ENCODE assay signal across 1 cellular context in the genomic region with DNA sequence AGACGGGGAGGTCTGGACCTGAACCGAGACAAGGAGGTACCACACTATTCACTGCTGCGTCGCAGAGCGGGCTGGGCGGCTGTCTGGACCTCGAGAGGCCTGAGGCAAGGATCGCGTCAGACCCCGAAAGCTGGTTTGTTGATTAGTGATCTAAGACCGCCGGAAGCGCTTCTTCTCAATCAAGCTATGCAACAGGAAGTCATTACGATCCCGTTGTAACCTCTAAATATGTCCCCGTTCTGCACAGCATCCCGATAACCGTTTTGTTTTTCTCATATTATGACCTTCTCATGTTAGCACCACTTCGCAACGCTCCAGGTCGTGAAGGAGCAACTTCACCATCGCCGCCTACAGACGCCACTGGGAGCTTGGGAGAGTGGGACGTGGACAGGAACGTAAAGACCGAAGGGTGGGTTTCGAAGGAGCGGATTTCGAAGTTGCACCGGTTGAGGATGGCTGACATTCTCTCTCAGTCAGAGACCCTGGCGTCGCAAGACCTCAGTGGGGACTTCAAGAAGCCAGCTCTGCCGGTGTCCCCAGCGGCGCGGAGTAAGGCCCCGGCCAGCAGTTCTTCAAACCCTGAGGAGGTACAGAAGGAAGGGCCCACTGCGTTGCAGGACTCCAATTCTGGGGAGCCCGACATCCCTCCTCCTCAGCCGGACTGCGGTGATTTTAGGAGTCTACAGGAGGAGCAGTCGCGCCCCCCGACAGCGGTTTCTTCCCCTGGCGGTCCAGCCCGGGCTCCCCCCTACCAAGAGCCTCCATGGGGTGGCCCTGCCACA.
TF ChIP-seq lines count a peak whose summit lies in the region.

A gene with protein sequence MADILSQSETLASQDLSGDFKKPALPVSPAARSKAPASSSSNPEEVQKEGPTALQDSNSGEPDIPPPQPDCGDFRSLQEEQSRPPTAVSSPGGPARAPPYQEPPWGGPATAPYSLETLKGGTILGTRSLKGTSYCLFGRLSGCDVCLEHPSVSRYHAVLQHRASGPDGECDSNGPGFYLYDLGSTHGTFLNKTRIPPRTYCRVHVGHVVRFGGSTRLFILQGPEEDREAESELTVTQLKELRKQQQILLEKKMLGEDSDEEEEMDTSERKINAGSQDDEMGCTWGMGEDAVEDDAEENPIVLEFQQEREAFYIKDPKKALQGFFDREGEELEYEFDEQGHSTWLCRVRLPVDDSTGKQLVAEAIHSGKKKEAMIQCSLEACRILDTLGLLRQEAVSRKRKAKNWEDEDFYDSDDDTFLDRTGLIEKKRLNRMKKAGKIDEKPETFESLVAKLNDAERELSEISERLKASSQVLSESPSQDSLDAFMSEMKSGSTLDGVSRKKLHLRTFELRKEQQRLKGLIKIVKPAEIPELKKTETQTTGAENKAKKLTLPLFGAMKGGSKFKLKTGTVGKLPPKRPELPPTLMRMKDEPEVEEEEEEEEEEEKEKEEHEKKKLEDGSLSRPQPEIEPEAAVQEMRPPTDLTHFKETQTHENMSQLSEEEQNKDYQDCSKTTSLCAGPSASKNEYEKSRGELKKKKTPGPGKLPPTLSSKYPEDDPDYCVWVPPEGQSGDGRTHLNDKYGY (plus strand): TSS at position 427 of the 782 bp plus-strand sequence. CDS start 26 bp downstream, at position 453.
A gene with protein sequence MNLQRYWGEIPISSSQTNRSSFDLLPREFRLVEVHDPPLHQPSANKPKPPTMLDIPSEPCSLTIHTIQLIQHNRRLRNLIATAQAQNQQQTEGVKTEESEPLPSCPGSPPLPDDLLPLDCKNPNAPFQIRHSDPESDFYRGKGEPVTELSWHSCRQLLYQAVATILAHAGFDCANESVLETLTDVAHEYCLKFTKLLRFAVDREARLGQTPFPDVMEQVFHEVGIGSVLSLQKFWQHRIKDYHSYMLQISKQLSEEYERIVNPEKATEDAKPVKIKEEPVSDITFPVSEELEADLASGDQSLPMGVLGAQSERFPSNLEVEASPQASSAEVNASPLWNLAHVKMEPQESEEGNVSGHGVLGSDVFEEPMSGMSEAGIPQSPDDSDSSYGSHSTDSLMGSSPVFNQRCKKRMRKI (minus strand): TSS at position 152 of the 782 bp plus-strand sequence. CDS start 1,422 bp downstream, outside the sequence.

TF ChIP-seq in HEK293, 187 proteins besides CTCF, POLR2A, EP300 and RAD21 (continued from another document and continues in another):
- TF ChIP-seq, protein P1, sequence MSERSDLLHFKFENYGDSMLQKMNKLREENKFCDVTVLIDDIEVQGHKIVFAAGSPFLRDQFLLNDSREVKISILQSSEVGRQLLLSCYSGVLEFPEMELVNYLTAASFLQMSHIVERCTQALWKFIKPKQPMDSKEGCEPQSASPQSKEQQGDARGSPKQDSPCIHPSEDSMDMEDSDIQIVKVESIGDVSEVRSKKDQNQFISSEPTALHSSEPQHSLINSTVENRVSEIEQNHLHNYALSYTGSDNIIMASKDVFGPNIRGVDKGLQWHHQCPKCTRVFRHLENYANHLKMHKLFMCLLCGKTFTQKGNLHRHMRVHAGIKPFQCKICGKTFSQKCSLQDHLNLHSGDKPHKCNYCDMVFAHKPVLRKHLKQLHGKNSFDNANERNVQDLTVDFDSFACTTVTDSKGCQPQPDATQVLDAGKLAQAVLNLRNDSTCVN (tag by site-specific recombination; optimal IDR thresholded peaks at IDR 0.05) = peak; percentile 34
- TF ChIP-seq SP3 (tag by site-specific recombination; IDR thresholded peaks at IDR 0.05) (peak; percentile 76), HOXA7 (CRISPR knock-in tag; IDR thresholded peaks at IDR 0.05; ENCODE audit: borderline replicate concordance) (no peak), ZNF223 (tag by site-specific recombination; IDR thresholded peaks at IDR 0.05) (0 out of 2 replicates have a peak, but pooled peaks have one; percentile 44), ZNF10 (tag by site-specific recombination; IDR thresholded peaks at IDR 0.05) (peak; percentile 62; the same call in 1 of the 2 replicates), ZNF239 (tag by site-specific recombination; IDR thresholded peaks at IDR 0.05) (no peak), ZNF473 (tag by site-specific recombination; IDR thresholded peaks at IDR 0.05) (no peak), ZNF510 (tag by site-specific recombination; IDR thresholded peaks at IDR 0.05; ENCODE audit: insufficient replicate concordance) (peak; percentile 9), ZNF76 (tag by site-specific recombination; IDR thresholded peaks at IDR 0.05; ENCODE audit: borderline replicate concordance, low read depth) (peak; percentile 88), ZBTB17 (tag by site-specific recombination; IDR thresholded peaks at IDR 0.05) (peak; percentile 99), SP7 (tag by site-specific recombination; IDR thresholded peaks at IDR 0.05) (peak; percentile 96), ZNF561 (tag by site-specific recombination; IDR thresholded peaks at IDR 0.05; ENCODE audit: borderline replicate concordance) (peak; percentile 90), FEZF1 (tag by site-specific recombination; IDR thresholded peaks at IDR 0.05) (peak; percentile 40), ZNF558 (tag by site-specific recombination; IDR thresholded peaks at IDR 0.05) (peak; percentile 66; the same call in 1 of the 2 replicates), ZNF777 (tag by site-specific recombination; IDR thresholded peaks at IDR 0.05; ENCODE audit: borderline replicate concordance) (peak; percentile 94), ZNF660 (tag by site-specific recombination; IDR thresholded peaks at IDR 0.05) (peak; percentile 97), ZNF426 (tag by site-specific recombination; IDR thresholded peaks at IDR 0.05) (no peak), KLF8 (tag by site-specific recombination; IDR thresholded peaks at IDR 0.05) (peak; percentile 85), ZNF221 (tag by site-specific recombination; IDR thresholded peaks at IDR 0.05; ENCODE audit: borderline replicate concordance) (no peak), ZNF214 (tag by site-specific recombination; IDR thresholded peaks at IDR 0.05; ENCODE audit: borderline replicate concordance) (no peak), ZNF530 (tag by site-specific recombination; IDR thresholded peaks at IDR 0.05; ENCODE audit: low read depth) (no peak), ZBTB1 (tag by site-specific recombination; IDR thresholded peaks at IDR 0.05) (0 out of 2 replicates have a peak, but pooled peaks have one; percentile 19), TCF7L2 (IDR thresholded peaks at IDR 0.05; ENCODE audit: borderline replicate concordance, low read depth, low read length) (no peak), GLIS2 (tag by site-specific recombination; IDR thresholded peaks at IDR 0.05) (no peak), ZNF621 (tag by site-specific recombination; IDR thresholded peaks at IDR 0.05) (no peak), ZNF521 (tag by site-specific recombination; IDR thresholded peaks at IDR 0.05) (no peak), ZNF48 (tag by site-specific recombination; IDR thresholded peaks at IDR 0.05) (no peak), KLF9 (tag by site-specific recombination; IDR thresholded peaks at IDR 0.05; ENCODE audit: low read depth) (peak; percentile 39; the same call in 1 of the 2 replicates), ZNF394 (tag by site-specific recombination; IDR thresholded peaks at IDR 0.05; ENCODE audit: borderline replicate concordance) (peak; percentile 84; the same call in 1 of the 2 replicates), ZEB2 (tag by site-specific recombination; IDR thresholded peaks at IDR 0.05) (peak; percentile 75), ZNF830 (tag by site-specific recombination; IDR thresholded peaks at IDR 0.05; ENCODE audit: low read depth) (no peak), GLIS1 (tag by site-specific recombination; IDR thresholded peaks at IDR 0.05) (peak; percentile 47)
- TF ChIP-seq, protein P2, sequence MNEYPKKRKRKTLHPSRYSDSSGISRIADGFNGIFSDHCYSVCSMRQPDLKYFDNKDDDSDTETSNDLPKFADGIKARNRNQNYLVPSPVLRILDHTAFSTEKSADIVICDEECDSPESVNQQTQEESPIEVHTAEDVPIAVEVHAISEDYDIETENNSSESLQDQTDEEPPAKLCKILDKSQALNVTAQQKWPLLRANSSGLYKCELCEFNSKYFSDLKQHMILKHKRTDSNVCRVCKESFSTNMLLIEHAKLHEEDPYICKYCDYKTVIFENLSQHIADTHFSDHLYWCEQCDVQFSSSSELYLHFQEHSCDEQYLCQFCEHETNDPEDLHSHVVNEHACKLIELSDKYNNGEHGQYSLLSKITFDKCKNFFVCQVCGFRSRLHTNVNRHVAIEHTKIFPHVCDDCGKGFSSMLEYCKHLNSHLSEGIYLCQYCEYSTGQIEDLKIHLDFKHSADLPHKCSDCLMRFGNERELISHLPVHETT (tag by site-specific recombination; IDR thresholded peaks at IDR 0.05) = peak; percentile 99
- TF ChIP-seq, protein P3, sequence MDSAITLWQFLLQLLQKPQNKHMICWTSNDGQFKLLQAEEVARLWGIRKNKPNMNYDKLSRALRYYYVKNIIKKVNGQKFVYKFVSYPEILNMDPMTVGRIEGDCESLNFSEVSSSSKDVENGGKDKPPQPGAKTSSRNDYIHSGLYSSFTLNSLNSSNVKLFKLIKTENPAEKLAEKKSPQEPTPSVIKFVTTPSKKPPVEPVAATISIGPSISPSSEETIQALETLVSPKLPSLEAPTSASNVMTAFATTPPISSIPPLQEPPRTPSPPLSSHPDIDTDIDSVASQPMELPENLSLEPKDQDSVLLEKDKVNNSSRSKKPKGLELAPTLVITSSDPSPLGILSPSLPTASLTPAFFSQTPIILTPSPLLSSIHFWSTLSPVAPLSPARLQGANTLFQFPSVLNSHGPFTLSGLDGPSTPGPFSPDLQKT (IDR thresholded peaks at IDR 0.05; ENCODE audit: borderline replicate concordance, low read depth, low read length) = no peak
- TF ChIP-seq, protein P4, sequence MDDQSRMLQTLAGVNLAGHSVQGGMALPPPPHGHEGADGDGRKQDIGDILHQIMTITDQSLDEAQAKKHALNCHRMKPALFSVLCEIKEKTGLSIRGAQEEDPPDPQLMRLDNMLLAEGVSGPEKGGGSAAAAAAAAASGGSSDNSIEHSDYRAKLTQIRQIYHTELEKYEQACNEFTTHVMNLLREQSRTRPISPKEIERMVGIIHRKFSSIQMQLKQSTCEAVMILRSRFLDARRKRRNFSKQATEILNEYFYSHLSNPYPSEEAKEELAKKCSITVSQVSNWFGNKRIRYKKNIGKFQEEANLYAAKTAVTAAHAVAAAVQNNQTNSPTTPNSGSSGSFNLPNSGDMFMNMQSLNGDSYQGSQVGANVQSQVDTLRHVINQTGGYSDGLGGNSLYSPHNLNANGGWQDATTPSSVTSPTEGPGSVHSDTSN (CRISPR knock-in tag; IDR thresholded peaks at IDR 0.05) = peak; percentile 63
- TF ChIP-seq, protein P5, sequence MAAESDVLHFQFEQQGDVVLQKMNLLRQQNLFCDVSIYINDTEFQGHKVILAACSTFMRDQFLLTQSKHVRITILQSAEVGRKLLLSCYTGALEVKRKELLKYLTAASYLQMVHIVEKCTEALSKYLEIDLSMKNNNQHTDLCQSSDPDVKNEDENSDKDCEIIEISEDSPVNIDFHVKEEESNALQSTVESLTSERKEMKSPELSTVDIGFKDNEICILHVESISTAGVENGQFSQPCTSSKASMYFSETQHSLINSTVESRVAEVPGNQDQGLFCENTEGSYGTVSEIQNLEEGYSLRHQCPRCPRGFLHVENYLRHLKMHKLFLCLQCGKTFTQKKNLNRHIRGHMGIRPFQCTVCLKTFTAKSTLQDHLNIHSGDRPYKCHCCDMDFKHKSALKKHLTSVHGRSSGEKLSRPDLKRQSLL (tag by site-specific recombination; IDR thresholded peaks at IDR 0.05) = peak; percentile 17; the same call in 1 of the 2 replicates
- TF ChIP-seq, protein P6, sequence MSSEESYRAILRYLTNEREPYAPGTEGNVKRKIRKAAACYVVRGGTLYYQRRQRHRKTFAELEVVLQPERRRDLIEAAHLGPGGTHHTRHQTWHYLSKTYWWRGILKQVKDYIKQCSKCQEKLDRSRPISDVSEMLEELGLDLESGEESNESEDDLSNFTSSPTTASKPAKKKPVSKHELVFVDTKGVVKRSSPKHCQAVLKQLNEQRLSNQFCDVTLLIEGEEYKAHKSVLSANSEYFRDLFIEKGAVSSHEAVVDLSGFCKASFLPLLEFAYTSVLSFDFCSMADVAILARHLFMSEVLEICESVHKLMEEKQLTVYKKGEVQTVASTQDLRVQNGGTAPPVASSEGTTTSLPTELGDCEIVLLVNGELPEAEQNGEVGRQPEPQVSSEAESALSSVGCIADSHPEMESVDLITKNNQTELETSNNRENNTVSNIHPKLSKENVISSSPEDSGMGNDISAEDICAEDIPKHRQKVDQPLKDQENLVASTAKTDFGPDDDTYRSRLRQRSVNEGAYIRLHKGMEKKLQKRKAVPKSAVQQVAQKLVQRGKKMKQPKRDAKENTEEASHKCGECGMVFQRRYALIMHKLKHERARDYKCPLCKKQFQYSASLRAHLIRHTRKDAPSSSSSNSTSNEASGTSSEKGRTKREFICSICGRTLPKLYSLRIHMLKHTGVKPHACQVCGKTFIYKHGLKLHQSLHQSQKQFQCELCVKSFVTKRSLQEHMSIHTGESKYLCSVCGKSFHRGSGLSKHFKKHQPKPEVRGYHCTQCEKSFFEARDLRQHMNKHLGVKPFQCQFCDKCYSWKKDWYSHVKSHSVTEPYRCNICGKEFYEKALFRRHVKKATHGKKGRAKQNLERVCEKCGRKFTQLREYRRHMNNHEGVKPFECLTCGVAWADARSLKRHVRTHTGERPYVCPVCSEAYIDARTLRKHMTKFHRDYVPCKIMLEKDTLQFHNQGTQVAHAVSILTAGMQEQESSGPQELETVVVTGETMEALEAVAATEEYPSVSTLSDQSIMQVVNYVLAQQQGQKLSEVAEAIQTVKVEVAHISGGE (tag by site-specific recombination; conservative IDR thresholded peaks at IDR 0.05; ENCODE audit: low read depth) = peak; percentile 100
- TF ChIP-seq, protein P7, sequence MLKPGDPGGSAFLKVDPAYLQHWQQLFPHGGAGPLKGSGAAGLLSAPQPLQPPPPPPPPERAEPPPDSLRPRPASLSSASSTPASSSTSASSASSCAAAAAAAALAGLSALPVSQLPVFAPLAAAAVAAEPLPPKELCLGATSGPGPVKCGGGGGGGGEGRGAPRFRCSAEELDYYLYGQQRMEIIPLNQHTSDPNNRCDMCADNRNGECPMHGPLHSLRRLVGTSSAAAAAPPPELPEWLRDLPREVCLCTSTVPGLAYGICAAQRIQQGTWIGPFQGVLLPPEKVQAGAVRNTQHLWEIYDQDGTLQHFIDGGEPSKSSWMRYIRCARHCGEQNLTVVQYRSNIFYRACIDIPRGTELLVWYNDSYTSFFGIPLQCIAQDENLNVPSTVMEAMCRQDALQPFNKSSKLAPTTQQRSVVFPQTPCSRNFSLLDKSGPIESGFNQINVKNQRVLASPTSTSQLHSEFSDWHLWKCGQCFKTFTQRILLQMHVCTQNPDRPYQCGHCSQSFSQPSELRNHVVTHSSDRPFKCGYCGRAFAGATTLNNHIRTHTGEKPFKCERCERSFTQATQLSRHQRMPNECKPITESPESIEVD (tag by site-specific recombination; IDR thresholded peaks at IDR 0.05) = no peak
- TF ChIP-seq, protein P8, sequence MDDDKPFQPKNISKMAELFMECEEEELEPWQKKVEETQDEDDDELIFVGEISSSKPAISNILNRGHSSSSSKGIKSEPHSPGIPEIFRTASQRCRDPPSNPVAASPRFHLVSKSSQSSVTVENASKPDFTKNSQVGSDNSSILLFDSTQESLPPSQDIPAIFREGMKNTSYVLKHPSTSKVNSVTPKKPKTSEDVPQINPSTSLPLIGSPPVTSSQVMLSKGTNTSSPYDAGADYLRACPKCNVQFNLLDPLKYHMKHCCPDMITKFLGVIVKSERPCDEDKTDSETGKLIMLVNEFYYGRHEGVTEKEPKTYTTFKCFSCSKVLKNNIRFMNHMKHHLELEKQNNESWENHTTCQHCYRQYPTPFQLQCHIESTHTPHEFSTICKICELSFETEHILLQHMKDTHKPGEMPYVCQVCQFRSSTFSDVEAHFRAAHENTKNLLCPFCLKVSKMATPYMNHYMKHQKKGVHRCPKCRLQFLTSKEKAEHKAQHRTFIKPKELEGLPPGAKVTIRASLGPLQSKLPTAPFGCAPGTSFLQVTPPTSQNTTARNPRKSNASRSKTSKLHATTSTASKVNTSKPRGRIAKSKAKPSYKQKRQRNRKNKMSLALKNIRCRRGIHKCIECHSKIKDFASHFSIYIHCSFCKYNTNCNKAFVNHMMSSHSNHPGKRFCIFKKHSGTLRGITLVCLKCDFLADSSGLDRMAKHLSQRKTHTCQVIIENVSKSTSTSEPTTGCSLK (tag by site-specific recombination; IDR thresholded peaks at IDR 0.05) = no peak
